Comparison of ENCODE assay signal across 1 cellular context in genomic region chr7:151113344-151114150, GRCh38.
TF ChIP-seq lines count a peak whose summit lies in the region.

No MANE protein-coding gene starts in this region.

TF ChIP-seq in K562, 482 proteins besides CTCF, POLR2A, EP300 and RAD21 (continued from another document):
- no peak for TF ChIP-seq MGA (IDR thresholded peaks at IDR 0.05)
- no peak for TF ChIP-seq STAT5A (IDR thresholded peaks at IDR 0.05; ENCODE audit: borderline replicate concordance, low read length)
- TF ChIP-seq GTF2F1 (IDR thresholded peaks at IDR 0.05; ENCODE audit: low read depth, low read length), result no peak
- no peak for TF ChIP-seq PML (IDR thresholded peaks at IDR 0.05; ENCODE audit: low read length)
- no peak for TF ChIP-seq ZKSCAN1 (IDR thresholded peaks at IDR 0.05; ENCODE audit: low read depth, low read length)
- no peak for TF ChIP-seq FOS (IDR thresholded peaks at IDR 0.05; ENCODE audit: extremely low read depth, insufficient read length)
- no peak for TF ChIP-seq MTA1 (IDR thresholded peaks at IDR 0.05; ENCODE audit: borderline replicate concordance)
- no peak for TF ChIP-seq CEBPZ (IDR thresholded peaks at IDR 0.05; ENCODE audit: borderline replicate concordance, low read depth, low read length)
- TF ChIP-seq POLR2H (tag; IDR thresholded peaks at IDR 0.05; ENCODE audit: low read depth), result no peak
- TF ChIP-seq ZNF551 (CRISPR knock-in tag; IDR thresholded peaks at IDR 0.05), result no peak
- no peak for TF ChIP-seq SMAD3 (CRISPR knock-in tag; conservative IDR thresholded peaks at IDR 0.05)
- TF ChIP-seq ZNF512 (tag; IDR thresholded peaks at IDR 0.05), result no peak
- peak; percentile 90 for TF ChIP-seq SMAD4 (CRISPR knock-in tag; conservative IDR thresholded peaks at IDR 0.05)
- no peak for TF ChIP-seq FOXP1 (CRISPR knock-in tag; IDR thresholded peaks at IDR 0.05)
- no peak for TF ChIP-seq NEUROD1 (IDR thresholded peaks at IDR 0.05; ENCODE audit: borderline replicate concordance, low read depth, low read length, partially characterized antibody)
- TF ChIP-seq ZNF239 (CRISPR knock-in tag; IDR thresholded peaks at IDR 0.05), result peak; percentile 96
- peak; percentile 68 for TF ChIP-seq ATF3 (IDR thresholded peaks at IDR 0.05)
- no peak for TF ChIP-seq ATF3 (CRISPR knock-in tag; conservative IDR thresholded peaks at IDR 0.05)
- TF ChIP-seq TAL1 (IDR thresholded peaks at IDR 0.05), result no peak
- no peak for TF ChIP-seq BCOR (IDR thresholded peaks at IDR 0.05)
- TF ChIP-seq E2F6 (IDR thresholded peaks at IDR 0.05; ENCODE audit: borderline replicate concordance in 1 of 2, extremely low read depth in 1 of 2, insufficient read depth in 1 of 2, insufficient read length in 1 of 2, low read depth in 1 of 2, low read length in 1 of 2, poor library complexity in 1 of 2, severe bottlenecking in 1 of 2), result peak in 1 of 2 experiments; percentile 4
- TF ChIP-seq CXXC5 (CRISPR knock-in tag; IDR thresholded peaks at IDR 0.05), result peak; percentile 31; the same call in 1 of the 2 replicates
- no peak for TF ChIP-seq RHOXF2B (CRISPR knock-in tag; conservative IDR thresholded peaks at IDR 0.05)
- 0 out of 2 replicates have a peak, but pooled peaks have one; percentile 40 for TF ChIP-seq ETV5 (CRISPR knock-in tag; IDR thresholded peaks at IDR 0.05; ENCODE audit: low read depth)
- TF ChIP-seq CBX2 (IDR thresholded peaks at IDR 0.05; ENCODE audit: insufficient read depth, low read length, poor library complexity, severe bottlenecking), result no peak
- 0 out of 2 replicates have a peak, but pooled peaks have one; percentile 19 for TF ChIP-seq L3MBTL2 (IDR thresholded peaks at IDR 0.05)
- no peak for TF ChIP-seq RREB1 (CRISPR knock-in tag; IDR thresholded peaks at IDR 0.05)
- TF ChIP-seq ZNF274 (IDR thresholded peaks at IDR 0.05; ENCODE audit: borderline replicate concordance, low read depth, low read length), result no peak
